ENCODE assay signal across 2 cellular contexts in genomic region chr12:54970741-54971140, GRCh38.
TF ChIP-seq lines count a peak whose summit lies in the region.

No MANE protein-coding gene starts in this region.

TF ChIP-seq in GM23338, 12 proteins besides CTCF, POLR2A, EP300 and RAD21:
- TF ChIP-seq NANOG (IDR thresholded peaks at IDR 0.05; ENCODE audit: borderline replicate concordance) (no peak), ZNF114 (CRISPR knock-in tag; IDR thresholded peaks at IDR 0.05) (no peak), EZH2phosphoT487 (IDR thresholded peaks at IDR 0.05; ENCODE audit: unreplicated experiment) (no peak), CREB1 (CRISPR knock-in tag; IDR thresholded peaks at IDR 0.05; ENCODE audit: low read depth) (no peak), JUNB (IDR thresholded peaks at IDR 0.05; ENCODE audit: unreplicated experiment) (no peak)
- TF ChIP-seq, protein P1, sequence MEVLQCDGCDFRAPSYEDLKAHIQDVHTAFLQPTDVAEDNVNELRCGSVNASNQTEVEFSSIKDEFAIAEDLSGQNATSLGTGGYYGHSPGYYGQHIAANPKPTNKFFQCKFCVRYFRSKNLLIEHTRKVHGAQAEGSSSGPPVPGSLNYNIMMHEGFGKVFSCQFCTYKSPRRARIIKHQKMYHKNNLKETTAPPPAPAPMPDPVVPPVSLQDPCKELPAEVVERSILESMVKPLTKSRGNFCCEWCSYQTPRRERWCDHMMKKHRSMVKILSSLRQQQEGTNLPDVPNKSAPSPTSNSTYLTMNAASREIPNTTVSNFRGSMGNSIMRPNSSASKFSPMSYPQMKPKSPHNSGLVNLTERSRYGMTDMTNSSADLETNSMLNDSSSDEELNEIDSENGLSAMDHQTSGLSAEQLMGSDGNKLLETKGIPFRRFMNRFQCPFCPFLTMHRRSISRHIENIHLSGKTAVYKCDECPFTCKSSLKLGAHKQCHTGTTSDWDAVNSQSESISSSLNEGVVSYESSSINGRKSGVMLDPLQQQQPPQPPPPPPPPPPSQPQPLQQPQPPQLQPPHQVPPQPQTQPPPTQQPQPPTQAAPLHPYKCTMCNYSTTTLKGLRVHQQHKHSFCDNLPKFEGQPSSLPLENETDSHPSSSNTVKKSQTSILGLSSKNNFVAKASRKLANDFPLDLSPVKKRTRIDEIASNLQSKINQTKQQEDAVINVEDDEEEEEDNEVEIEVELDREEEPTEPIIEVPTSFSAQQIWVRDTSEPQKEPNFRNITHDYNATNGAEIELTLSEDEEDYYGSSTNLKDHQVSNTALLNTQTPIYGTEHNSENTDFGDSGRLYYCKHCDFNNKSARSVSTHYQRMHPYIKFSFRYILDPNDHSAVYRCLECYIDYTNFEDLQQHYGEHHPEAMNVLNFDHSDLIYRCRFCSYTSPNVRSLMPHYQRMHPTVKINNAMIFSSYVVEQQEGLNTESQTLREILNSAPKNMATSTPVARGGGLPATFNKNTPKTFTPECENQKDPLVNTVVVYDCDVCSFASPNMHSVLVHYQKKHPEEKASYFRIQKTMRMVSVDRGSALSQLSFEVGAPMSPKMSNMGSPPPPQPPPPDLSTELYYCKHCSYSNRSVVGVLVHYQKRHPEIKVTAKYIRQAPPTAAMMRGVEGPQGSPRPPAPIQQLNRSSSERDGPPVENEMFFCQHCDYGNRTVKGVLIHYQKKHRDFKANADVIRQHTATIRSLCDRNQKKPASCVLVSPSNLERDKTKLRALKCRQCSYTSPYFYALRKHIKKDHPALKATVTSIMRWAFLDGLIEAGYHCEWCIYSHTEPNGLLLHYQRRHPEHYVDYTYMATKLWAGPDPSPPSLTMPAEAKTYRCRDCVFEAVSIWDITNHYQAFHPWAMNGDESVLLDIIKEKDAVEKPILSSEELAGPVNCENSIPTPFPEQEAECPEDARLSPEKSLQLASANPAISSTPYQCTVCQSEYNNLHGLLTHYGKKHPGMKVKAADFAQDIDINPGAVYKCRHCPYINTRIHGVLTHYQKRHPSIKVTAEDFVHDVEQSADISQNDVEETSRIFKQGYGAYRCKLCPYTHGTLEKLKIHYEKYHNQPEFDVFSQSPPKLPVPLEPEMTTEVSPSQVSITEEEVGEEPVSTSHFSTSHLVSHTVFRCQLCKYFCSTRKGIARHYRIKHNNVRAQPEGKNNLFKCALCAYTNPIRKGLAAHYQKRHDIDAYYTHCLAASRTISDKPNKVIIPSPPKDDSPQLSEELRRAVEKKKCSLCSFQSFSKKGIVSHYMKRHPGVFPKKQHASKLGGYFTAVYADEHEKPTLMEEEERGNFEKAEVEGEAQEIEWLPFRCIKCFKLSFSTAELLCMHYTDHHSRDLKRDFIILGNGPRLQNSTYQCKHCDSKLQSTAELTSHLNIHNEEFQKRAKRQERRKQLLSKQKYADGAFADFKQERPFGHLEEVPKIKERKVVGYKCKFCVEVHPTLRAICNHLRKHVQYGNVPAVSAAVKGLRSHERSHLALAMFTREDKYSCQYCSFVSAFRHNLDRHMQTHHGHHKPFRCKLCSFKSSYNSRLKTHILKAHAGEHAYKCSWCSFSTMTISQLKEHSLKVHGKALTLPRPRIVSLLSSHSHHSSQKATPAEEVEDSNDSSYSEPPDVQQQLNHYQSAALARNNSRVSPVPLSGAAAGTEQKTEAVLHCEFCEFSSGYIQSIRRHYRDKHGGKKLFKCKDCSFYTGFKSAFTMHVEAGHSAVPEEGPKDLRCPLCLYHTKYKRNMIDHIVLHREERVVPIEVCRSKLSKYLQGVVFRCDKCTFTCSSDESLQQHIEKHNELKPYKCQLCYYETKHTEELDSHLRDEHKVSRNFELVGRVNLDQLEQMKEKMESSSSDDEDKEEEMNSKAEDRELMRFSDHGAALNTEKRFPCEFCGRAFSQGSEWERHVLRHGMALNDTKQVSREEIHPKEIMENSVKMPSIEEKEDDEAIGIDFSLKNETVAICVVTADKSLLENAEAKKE (CRISPR knock-in tag; IDR thresholded peaks at IDR 0.05): no peak

TF ChIP-seq in neural cell, 6 proteins besides CTCF, POLR2A, EP300 and RAD21:
- no peak for TF ChIP-seq SMC3 (conservative IDR thresholded peaks at IDR 0.05; ENCODE audit: poor library complexity)
- no peak for TF ChIP-seq TAF1 (IDR thresholded peaks at IDR 0.05; ENCODE audit: low read depth)
- TF ChIP-seq MXI1 (conservative IDR thresholded peaks at IDR 0.05; ENCODE audit: poor library complexity, severe bottlenecking): no peak
- TF ChIP-seq POLR2AphosphoS5 (IDR thresholded peaks at IDR 0.05): no peak
- TF ChIP-seq EZH2 (IDR thresholded peaks at IDR 0.05; ENCODE audit: borderline replicate concordance, insufficient read depth, low read length, poor library complexity, severe bottlenecking): no peak
- no peak for TF ChIP-seq REST (IDR thresholded peaks at IDR 0.05; ENCODE audit: borderline replicate concordance)
TF ChIP-seq in neural cell: peak in this region for 0.
